Comparison of ENCODE assay signal across 8 cellular contexts in the genomic region with DNA sequence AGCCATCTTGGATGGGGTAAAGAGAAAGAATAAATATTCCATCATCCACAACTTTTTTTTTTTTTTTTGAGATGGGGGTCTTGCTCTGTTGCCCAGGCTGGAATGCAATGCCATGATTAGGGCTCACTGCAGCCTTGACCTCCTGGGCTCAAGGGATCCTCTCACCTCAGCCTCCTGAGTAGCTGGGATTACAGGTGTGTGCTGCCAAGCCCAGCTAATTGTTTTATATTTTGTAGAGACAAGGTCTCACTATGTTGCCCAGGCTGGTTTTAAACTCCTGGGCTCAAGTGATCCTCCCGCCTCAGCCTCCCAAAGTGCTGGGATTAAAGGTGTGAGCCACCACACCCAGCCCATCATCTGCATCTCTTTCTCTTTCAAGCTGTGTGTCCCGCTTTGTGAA. TPM values are rescaled to one million over a fixed set of nuclear protein-coding genes. Genes with fewer than 3 reads are reported as not detected.
DNase-seq lines count a peak whose midpoint lies in the region; ATAC-seq, FAIRE-seq and TF ChIP-seq lines count a peak whose summit lies in the region.
"Not testable (repeated sequence)": the region's sequence is repeated elsewhere in the genome, so short reads cannot be mapped to it uniquely, and the experiment has no call there.

No MANE protein-coding gene starts in this region.

- H3K4me3 Mint-ChIP-seq in T-helper 17 cell (peak overlapping the region; percentile 43), astrocyte (ENCODE audit: unreplicated experiment) (peak overlapping the region; percentile 2)

- H3K27ac Mint-ChIP-seq in T-helper 17 cell; astrocyte (ENCODE audit: unreplicated experiment): not testable (repeated sequence)

- peaks cover 28% of the 10 kb centered on the region for H3K27me3 Mint-ChIP-seq in T-helper 17 cell
- peaks cover 46% of the 10 kb centered on the region for H3K27me3 Mint-ChIP-seq in astrocyte (ENCODE audit: low read depth, unreplicated experiment)

- H2AFZ ChIP-seq in astrocyte (ENCODE audit: low read depth, low read length): not testable (repeated sequence)

- H3K4me3 ChIP-seq in astrocyte (ENCODE audit: insufficient read depth, low read depth, low read length); esophagus squamous epithelium; right atrium auricular region; lower lobe of right lung; stomach smooth muscle (ENCODE audit: low read length in 2 of 2); upper lobe of left lung: not testable (repeated sequence)

- H3K36me3 Mint-ChIP-seq in T-helper 17 cell (ENCODE audit: low read depth); astrocyte (ENCODE audit: low read depth, unreplicated experiment): not testable (repeated sequence)

- not testable (repeated sequence) for DNase-seq in T-helper 17 cell; astrocyte (ENCODE audit: low read depth); esophagus squamous epithelium (lab: John Stamatoyannopoulos, UW); right atrium auricular region (ENCODE audit: low spot score); lower lobe of right lung; upper lobe of left lung
- DNase-seq in sciatic nerve (ENCODE audit: low spot score): peak; percentile 9

- H3K9me3 Mint-ChIP-seq in astrocyte (ENCODE audit: unreplicated experiment): not testable (repeated sequence)

- not testable (repeated sequence) for H3K9me3 ChIP-seq in T-helper 17 cell (ENCODE audit: control insufficient read depth, low read length, poor library complexity, severe bottlenecking); astrocyte (ENCODE audit: insufficient read depth, low read depth, low read length); esophagus squamous epithelium; right atrium auricular region; lower lobe of right lung; stomach smooth muscle (ENCODE audit: control insufficient read depth in 2 of 2, low read length in 2 of 2); upper lobe of left lung

- TF ChIP-seq EP300 in upper lobe of left lung (IDR thresholded peaks at IDR 0.05): not testable (repeated sequence)

- ATAC-seq in T-helper 17 cell; lower lobe of right lung; sciatic nerve; upper lobe of left lung (ENCODE audit: low FRiP score in 2 of 2): not testable (repeated sequence)

- 86 to 100% methylated on average over 2 of the region's 2 CpGs for WGBS in esophagus squamous epithelium, 2 donors
- WGBS in upper lobe of left lung, 2 donors: 75 to 97% methylated on average over 2 of the region's 2 CpGs

- not testable (repeated sequence) for TF ChIP-seq POLR2A in esophagus squamous epithelium (IDR thresholded peaks at IDR 0.05); upper lobe of left lung (IDR thresholded peaks at IDR 0.05)

- H3K36me3 ChIP-seq in astrocyte (ENCODE audit: insufficient read depth, low read length); esophagus squamous epithelium; right atrium auricular region; lower lobe of right lung; stomach smooth muscle (ENCODE audit: control insufficient read depth in 2 of 2, insufficient read depth in 2 of 2, low read length in 2 of 2); upper lobe of left lung: not testable (repeated sequence)

- not testable (repeated sequence) for TF ChIP-seq CTCF in astrocyte (IDR thresholded peaks at IDR 0.05; ENCODE audit: insufficient read depth, low read depth, low read length); esophagus squamous epithelium (IDR thresholded peaks at IDR 0.05); right atrium auricular region (IDR thresholded peaks at IDR 0.05); lower lobe of right lung (IDR thresholded peaks at IDR 0.05); upper lobe of left lung (IDR thresholded peaks at IDR 0.05)

- H3K4me2 ChIP-seq in astrocyte (ENCODE audit: low read length): not testable (repeated sequence)

- not testable (repeated sequence) for FAIRE-seq in astrocyte (lab: Jason Lieb, UNC)

- H3K4me1 Mint-ChIP-seq in T-helper 17 cell; astrocyte (ENCODE audit: low read depth, unreplicated experiment): not testable (repeated sequence)

- H3K27me3 ChIP-seq in astrocyte (ENCODE audit: insufficient read depth, low read length): peaks cover 26% of the 10 kb centered on the region
- H3K27me3 ChIP-seq in esophagus squamous epithelium: peaks cover 0 to 52% (median 0%) of the 10 kb centered on the region in 4 donors
- not testable (repeated sequence) for H3K27me3 ChIP-seq in right atrium auricular region; lower lobe of right lung (ENCODE audit: low read depth); stomach smooth muscle (ENCODE audit: control insufficient read depth in 1 of 2, insufficient read depth in 2 of 2, low read length in 2 of 2); upper lobe of left lung

- peaks cover 19% of the 10 kb centered on the region for H3K4me1 ChIP-seq in astrocyte (ENCODE audit: insufficient read depth, low read length)
- H3K4me1 ChIP-seq in esophagus squamous epithelium: peaks cover 23 to 78% (median 49%) of the 10 kb centered on the region in 3 donors
- peaks cover 0 to 74% of the 10 kb centered on the region in 2 donors for H3K4me1 ChIP-seq in right atrium auricular region
- H3K4me1 ChIP-seq in lower lobe of right lung: peaks cover 79% of the 10 kb centered on the region
- peaks cover 60% of the 10 kb centered on the region for H3K4me1 ChIP-seq in stomach smooth muscle (ENCODE audit: control insufficient read depth, insufficient read depth, low read length)
- peaks cover 68 to 82% (median 72%) of the 10 kb centered on the region in 4 donors for H3K4me1 ChIP-seq in upper lobe of left lung

- not testable (repeated sequence) for H3K9ac ChIP-seq in astrocyte (ENCODE audit: low read length); stomach smooth muscle (ENCODE audit: low read length in 2 of 2)

- H3K79me2 ChIP-seq in astrocyte (ENCODE audit: insufficient read depth, low read length): not testable (repeated sequence)

- intact Hi-C loops in esophagus squamous epithelium (cut with DNase I); lower lobe of right lung (cut with DNase I); sciatic nerve (cut with DNase I): not testable (repeated sequence)

- not testable (repeated sequence) for H3K27ac ChIP-seq in astrocyte (ENCODE audit: low read depth, low read length)
- H3K27ac ChIP-seq in esophagus squamous epithelium (peak overlapping the region in 3 of 4 donors; percentile 73 to 80 (median 76)), right atrium auricular region (peak overlapping the region; percentile 93), lower lobe of right lung (peak overlapping the region; percentile 74), stomach smooth muscle (ENCODE audit: low read length) (peak overlapping the region; percentile 82), upper lobe of left lung (peak overlapping the region; percentile 60 to 81 (median 74))

- H4K20me1 ChIP-seq in astrocyte (ENCODE audit: insufficient read depth, low read length): not testable (repeated sequence)

RNA-seq across cellular contexts. Expression of a gene that starts 2.0 kb away (rescaled TPM):
- total RNA-seq in T-helper 17 cell: under 1 TPM in 1 of 2 donors, not detected in 1; 0.13 TPM
- 1.8 and 2.2 TPM in 2 replicates for total RNA-seq in astrocyte
- 10 to 100 TPM in 2 of 4 donors, 1 to 10 TPM in 2; 2.7 to 20.4 (median 6.8) TPM for total RNA-seq in esophagus squamous epithelium
- 100 to 1,000 TPM; 125 to 401 TPM for total RNA-seq in right atrium auricular region
- 24.9 TPM for total RNA-seq in lower lobe of right lung
- total RNA-seq in sciatic nerve: 22.6 TPM
- total RNA-seq in upper lobe of left lung: 10 to 100 TPM in 4 of 6 donors, 1 to 10 TPM in 2; 9.3 to 30.4 (median 14.1) TPM

RNA-seq across cellular contexts. Expression of a gene that starts 12.4 kb away (rescaled TPM):
- total RNA-seq in T-helper 17 cell (10 to 100 TPM; 47.8 to 50.2 TPM), astrocyte (71.3 and 72.1 TPM in 2 replicates), esophagus squamous epithelium (10 to 100 TPM; 36.2 to 58.8 (median 38.3) TPM), right atrium auricular region (10 to 100 TPM; 20.9 to 40.1 TPM), lower lobe of right lung (54.4 TPM), sciatic nerve (28.9 TPM), upper lobe of left lung (10 to 100 TPM; 19.5 to 77.8 (median 38.6) TPM)

RNA-seq across cellular contexts. Expression of a gene that starts 42.2 kb away (rescaled TPM):
- 10 to 100 TPM; 31.7 to 45.2 TPM for total RNA-seq in T-helper 17 cell
- total RNA-seq in astrocyte: 495 and 654 TPM in 2 replicates
- total RNA-seq in esophagus squamous epithelium: 100 to 1,000 TPM; 172 to 414 (median 262) TPM
- 100 to 1,000 TPM; 488 to 733 TPM for total RNA-seq in right atrium auricular region
- total RNA-seq in lower lobe of right lung: 417 TPM
- 147 TPM for total RNA-seq in sciatic nerve
- 1,000 to 10,000 TPM in 1 of 6 donors, 100 to 1,000 TPM in 5; 257 to 1,111 (median 533) TPM for total RNA-seq in upper lobe of left lung

RNA-seq across cellular contexts. Expression of a gene that starts 52.7 kb away (rescaled TPM):
- total RNA-seq in T-helper 17 cell (10 to 100 TPM; 56.2 to 60.1 TPM), astrocyte (11.5 and 11.6 TPM in 2 replicates), esophagus squamous epithelium (10 to 100 TPM in 2 of 4 donors, 1 to 10 TPM in 2; 6.0 to 32.2 (median 9.5) TPM), right atrium auricular region (10 to 100 TPM in 1 of 2 donors, 1 to 10 TPM in 1; 7.7 to 13.5 TPM), lower lobe of right lung (56.4 TPM), sciatic nerve (57.3 TPM), upper lobe of left lung (100 to 1,000 TPM in 2 of 6 donors, 10 to 100 TPM in 4; 17.2 to 320 (median 55.9) TPM)
